8 cellular contexts compared by ENCODE assay signal in genomic region chr5:160672521-160672920, GRCh38.
"Had no signal": no experiment of that assay in that cellular context is flagged by ENCODE, and none has a peak within 500 bp of the region (broad histone marks: within the 10 kb centered on the region; RNA-seq: fewer than 3 reads in every experiment).

No MANE protein-coding gene starts in this region.

- H3K36me3 ChIP-seq: HAP-1 had no signal

- H3K4me3 ChIP-seq: GM23248, GM23338, HAP-1 had no signal

- H3K4me3 Mint-ChIP-seq: GM23338, H9, HFFc6 had no signal

- H3K27ac ChIP-seq: GM23248 had no signal

- H3K27ac Mint-ChIP-seq: GM23338, H9, HFFc6 had no signal

- H3K9me3 Mint-ChIP-seq: GM23338, H9 had no signal

- H3K4me1 ChIP-seq: HAP-1 had no signal

- DNase-seq: GM23248, GOT3, H7, H9, HCEC 1CT, HFFc6 had no signal

- H3K9me3 ChIP-seq: HAP-1 had no signal
